8 cellular contexts compared by ENCODE assay signal in the genomic region with DNA sequence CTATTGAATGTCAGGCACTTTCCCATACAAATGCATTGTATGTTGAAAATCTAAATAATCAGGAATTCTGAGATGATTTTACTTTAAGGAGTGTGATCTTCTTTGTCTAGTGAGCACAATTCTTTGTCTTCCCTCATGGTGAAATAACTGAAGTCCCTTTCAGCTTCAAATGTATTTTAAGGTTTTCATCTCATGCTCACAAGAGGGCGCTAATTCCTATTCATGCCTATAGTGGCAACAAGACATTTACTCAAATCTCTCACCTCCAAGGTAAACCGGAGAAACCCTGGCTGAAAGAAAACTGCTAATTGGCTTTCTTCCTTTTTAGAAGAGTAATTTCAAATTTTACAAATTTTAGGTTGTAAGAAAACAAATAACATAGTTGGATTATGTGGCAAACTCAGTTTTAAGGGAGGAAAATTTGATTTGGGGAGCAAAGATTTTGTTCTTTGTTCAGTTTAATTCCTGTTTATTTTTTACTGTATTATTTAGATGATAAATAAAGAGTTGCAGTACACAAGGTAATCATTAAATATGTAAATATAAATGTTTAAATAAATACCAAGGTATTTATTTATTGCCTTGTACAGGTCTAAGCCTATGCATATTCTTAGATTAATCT.
DNase-seq lines count a peak whose midpoint lies in the region; FAIRE-seq and TF ChIP-seq lines count a peak whose summit lies in the region.

No MANE protein-coding gene starts in this region.

- H3K79me2 ChIP-seq in mesendoderm (ENCODE audit: control insufficient read depth, insufficient read depth, low read length), result no peaks in the 10 kb centered on the region

- H3K27me3 ChIP-seq in mesendoderm (ENCODE audit: insufficient read depth, low read length, poor library complexity), result no peaks in the 10 kb centered on the region

- H3K4me3 ChIP-seq in AG04449 (ENCODE audit: low read depth, low read length) (no peak overlapping the region), mesendoderm (ENCODE audit: low read length) (no peak overlapping the region)

- no peak overlapping the region for H3K4ac ChIP-seq in mesendoderm (ENCODE audit: low read depth, low read length)

- no peak overlapping the region for H3K9ac ChIP-seq in mesendoderm (ENCODE audit: low read length)

- no peak overlapping the region for H3K27ac ChIP-seq in mesendoderm (ENCODE audit: low read depth, low read length)

- TF ChIP-seq CTCF in AG04449 (IDR thresholded peaks at IDR 0.05; ENCODE audit: insufficient read depth, low read length, missing control alignments), result peak; percentile 26
- TF ChIP-seq CTCF in GM12872 (IDR thresholded peaks at IDR 0.05; ENCODE audit: insufficient read depth, low read depth, low read length), result peak; percentile 65

- peak; percentile 10 for FAIRE-seq in colon (lab: Jason Lieb, UNC)

- no peak overlapping the region for H2BK120ac ChIP-seq in mesendoderm (ENCODE audit: low read depth, low read length)

- POLR2A ChIA-PET in AG04449 (lab: Yijun Ruan, JAX), result no interaction called here

- no peaks in the 10 kb centered on the region for H3K4me1 ChIP-seq in mesendoderm (ENCODE audit: control insufficient read depth, low read depth, low read length)

- H4K5ac ChIP-seq in mesendoderm (ENCODE audit: low read length), result no peak overlapping the region

- H2BK15ac ChIP-seq in mesendoderm (replicated peaks; ENCODE audit: low read depth), result no peak overlapping the region

- no peak overlapping the region for H3K56ac ChIP-seq in mesendoderm (ENCODE audit: low read length)

- no peak overlapping the region for H3K18ac ChIP-seq in mesendoderm (ENCODE audit: low read length)

- H3K23ac ChIP-seq in mesendoderm (ENCODE audit: low read length), result no peak overlapping the region

- CTCF ChIA-PET in AG04449 (lab: Yijun Ruan, JAX), result interaction anchor here (1.0 to 1.6 kb wide), 6 partner anchors 8 to 1134 kb away, joined by 3 to 6 read pairs (median 4); no protein-coding TSS in a partner anchor

- H3K36me3 ChIP-seq in mesendoderm (ENCODE audit: control insufficient read depth, insufficient read depth, low read length), result no peaks in the 10 kb centered on the region

- in situ Hi-C loops in KBM-7 (cut with MboI; ENCODE audit: low pct_unique_long_range_greater_than_20kb, low sequenced_read_pairs), result no loop called here

- H3K79me1 ChIP-seq in mesendoderm (ENCODE audit: low read length), result no peaks in the 10 kb centered on the region

- no peak overlapping the region for H3K4me2 ChIP-seq in mesendoderm (ENCODE audit: low read length)

- no peak overlapping the region for H2AK5ac ChIP-seq in mesendoderm (ENCODE audit: low read length)

- H4K8ac ChIP-seq in mesendoderm (ENCODE audit: low read depth, low read length), result no peak overlapping the region

- WGBS in mesendoderm (ENCODE audit: extremely low coverage, insufficient coverage, low lambda C conversion rate), result no CpG with 5 or more reads among the region's 2 CpGs

- no peak overlapping the region for H2BK5ac ChIP-seq in mesendoderm (ENCODE audit: low read length)

- DNase-seq in AG04449 (ENCODE audit: low read depth, low spot score) (no peak), KBM-7 (peak; percentile 40), NOMO-1 treated with DMSO at 0.1 percent for 48 hours (lab: John Stamatoyannopoulos, UW; ENCODE audit: unreplicated experiment) (peak; percentile 45), mesendoderm (peak; percentile 83), mesenteric fat pad (ENCODE audit: low spot score) (no peak)
- DNase-seq in activated CD4-positive, CD25-positive, alpha-beta regulatory T cell (lab: John Stamatoyannopoulos, UW), result no peak

Comparison
In these comparisons a context has a peak if more than half of its experiments do, and no peak if none do; other contexts are left out.
1. DNase-seq: peak in KBM-7 (single experiment), NOMO-1 treated with DMSO at 0.1 percent for 48 hours (single experiment) and mesendoderm (single experiment); none in AG04449 (single experiment), activated CD4-positive, CD25-positive, alpha-beta regulatory T cell (0 of 4) and mesenteric fat pad (single experiment).